ENCODE assay signal across 23 cellular contexts in genomic region chr17:15422392-15422957, GRCh38.
"Had no signal": no experiment of that assay in that cellular context is flagged by ENCODE, and none has a peak within 500 bp of the region (broad histone marks: within the 10 kb centered on the region; RNA-seq: fewer than 3 reads in every experiment).

No MANE protein-coding gene starts in this region.

- H3K36me3 ChIP-seq: stomach, suprapubic skin, tibial nerve, uterus had no signal

- ATAC-seq: activated CD4-positive, alpha-beta T cell treated with anti-CD3 and anti-CD28 coated beads for 36 hours; activated naive CD8-positive, alpha-beta T cell treated with anti-CD3 and anti-CD28 coated beads, Interleukin-2, amount 50 U/mL, for 24 hours; left ventricle myocardium superior; mucosa of descending colon; sciatic nerve; WTC11 had no signal

- H3K4me3 Mint-ChIP-seq: activated CD4-positive, alpha-beta T cell treated with anti-CD3 and anti-CD28 coated beads for 36 hours; activated naive CD4-positive, alpha-beta T cell treated with anti-CD3 and anti-CD28 coated beads for 36 hours; activated naive CD8-positive, alpha-beta T cell treated with anti-CD3 and anti-CD28 coated beads, Interleukin-2, amount 50 U/mL, for 24 hours; dendritic cell treated with granulocyte-macrophage colony-stimulating factor and Interleukin-4, amounts not matched to agents 40 ng/mL and 50 ng/mL, for 4 days; stimulated activated memory B cell treated with anti-CD40 and anti-IgM and Interleukin-4, amounts not matched to agents 10 μg/mL and 1 μg/mL and 100 μg/mL, for 72 hours; WTC11 had no signal

- H3K4me1 ChIP-seq: suprapubic skin, uterus had no signal

- H3K27me3 ChIP-seq: stomach, suprapubic skin, tibial nerve, uterus had no signal

- DNase-seq: activated CD4-positive, alpha-beta T cell treated with anti-CD3 and anti-CD28 coated beads for 36 hours; activated CD4-positive, alpha-beta T cell treated with anti-CD3 and anti-CD28 coated beads, Interleukin-2, amount 50 U/mL, for 48 hours; activated effector memory CD4-positive, alpha-beta T cell treated with Interleukin-2 at 50 U/mL for 16 hours; activated naive CD4-positive, alpha-beta T cell treated with anti-CD3 and anti-CD28 coated beads for 36 hours; activated naive CD8-positive, alpha-beta T cell treated with anti-CD3 and anti-CD28 coated beads, Interleukin-2, amount 50 U/mL, for 24 hours; activated T-cell treated with anti-CD3 and anti-CD28 coated beads, Interleukin-2, amount 50 U/mL, for 48 hours; effector CD4-positive, alpha-beta T cell; erythroblast; foreskin fibroblast; left ventricle myocardium superior; mucosa of descending colon; nucleus accumbens; small intestine; stimulated activated CD4-positive, alpha-beta T cell treated with anti-CD3 and anti-CD28 coated beads, Interleukin-2, amount 100 ng/mL, for 24 hours; stomach; T-helper 9 cell; uterus had no signal

- H3K27me3 Mint-ChIP-seq: activated naive CD8-positive, alpha-beta T cell treated with anti-CD3 and anti-CD28 coated beads, Interleukin-2, amount 50 U/mL, for 24 hours; dendritic cell treated with granulocyte-macrophage colony-stimulating factor and Interleukin-4, amounts not matched to agents 40 ng/mL and 50 ng/mL, for 4 days; stimulated activated memory B cell treated with anti-CD40 and anti-IgM and Interleukin-4, amounts not matched to agents 10 μg/mL and 1 μg/mL and 100 μg/mL, for 72 hours had no signal

- H3K4me3 ChIP-seq: mucosa of descending colon, stomach, suprapubic skin, tibial nerve, uterus had no signal

- H3K27ac ChIP-seq: stomach, suprapubic skin, tibial nerve, uterus had no signal

- H3K4me1 Mint-ChIP-seq: activated CD4-positive, alpha-beta T cell treated with anti-CD3 and anti-CD28 coated beads for 36 hours; activated naive CD8-positive, alpha-beta T cell treated with anti-CD3 and anti-CD28 coated beads, Interleukin-2, amount 50 U/mL, for 24 hours; stimulated activated memory B cell treated with anti-CD40 and anti-IgM and Interleukin-4, amounts not matched to agents 10 μg/mL and 1 μg/mL and 100 μg/mL, for 72 hours had no signal

- H3K36me3 Mint-ChIP-seq: WTC11 had no signal

- H3K9me3 Mint-ChIP-seq: activated naive CD4-positive, alpha-beta T cell treated with anti-CD3 and anti-CD28 coated beads for 36 hours; dendritic cell treated with granulocyte-macrophage colony-stimulating factor and Interleukin-4, amounts not matched to agents 40 ng/mL and 50 ng/mL, for 4 days; stimulated activated memory B cell treated with anti-CD40 and anti-IgM and Interleukin-4, amounts not matched to agents 10 μg/mL and 1 μg/mL and 100 μg/mL, for 72 hours had no signal

- H3K9me3 ChIP-seq: mucosa of descending colon, stomach, suprapubic skin, tibial nerve, uterus had no signal

- H3K27ac Mint-ChIP-seq: activated CD4-positive, alpha-beta T cell treated with anti-CD3 and anti-CD28 coated beads for 36 hours; activated naive CD4-positive, alpha-beta T cell treated with anti-CD3 and anti-CD28 coated beads for 36 hours; activated naive CD8-positive, alpha-beta T cell treated with anti-CD3 and anti-CD28 coated beads, Interleukin-2, amount 50 U/mL, for 24 hours; dendritic cell treated with granulocyte-macrophage colony-stimulating factor and Interleukin-4, amounts not matched to agents 40 ng/mL and 50 ng/mL, for 4 days; stimulated activated memory B cell treated with anti-CD40 and anti-IgM and Interleukin-4, amounts not matched to agents 10 μg/mL and 1 μg/mL and 100 μg/mL, for 72 hours; WTC11 had no signal
